ENCODE assay signal across 8 cellular contexts in the genomic region with DNA sequence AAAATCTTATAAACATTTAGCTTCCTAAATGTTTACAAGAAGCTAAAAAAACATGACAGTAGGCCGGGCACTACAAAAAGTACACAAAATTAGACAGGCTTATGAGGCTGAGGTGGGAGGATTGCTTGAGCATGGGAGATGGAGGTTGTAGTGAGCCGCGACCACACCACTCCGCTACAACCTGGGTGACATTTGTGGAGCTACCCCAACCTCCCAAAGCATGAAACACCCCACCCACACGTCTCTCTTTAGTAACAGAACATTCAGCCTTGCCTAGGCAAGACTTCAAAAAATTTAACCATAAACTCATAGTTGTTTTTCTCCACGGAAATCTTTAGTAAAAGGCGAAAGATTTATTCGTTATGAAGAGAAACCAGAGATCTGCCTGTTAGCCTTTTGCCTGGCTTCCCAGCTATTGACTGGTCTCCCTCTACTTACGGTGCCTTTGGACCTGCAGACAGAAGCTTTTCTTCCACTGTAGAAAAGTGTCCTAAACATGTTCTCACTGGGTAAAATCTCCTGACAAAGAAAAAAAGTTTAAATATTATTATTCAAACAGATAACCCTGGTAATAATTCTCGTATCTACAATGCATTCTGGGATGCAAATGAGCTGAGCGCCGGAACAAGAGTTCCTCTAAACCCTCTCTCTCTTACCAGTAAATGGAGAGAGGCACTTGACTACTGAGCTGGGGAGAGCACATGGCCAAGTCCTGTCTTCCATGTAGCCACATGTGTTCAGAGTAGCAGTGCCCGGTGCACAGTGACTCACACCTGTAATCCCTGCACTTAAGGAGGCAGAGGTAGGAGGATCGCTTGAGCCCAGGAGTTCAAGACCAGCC. TPM values are rescaled to one million over a fixed set of nuclear protein-coding genes. Genes with fewer than 3 reads are reported as not detected.
DNase-seq lines count a peak whose midpoint lies in the region; ATAC-seq lines count a peak whose summit lies in the region.

No MANE protein-coding gene starts in this region.

- no peaks in the 10 kb centered on the region for H3K36me3 Mint-ChIP-seq in activated CD4-positive, alpha-beta memory T cell treated with anti-CD3 and anti-CD28 coated beads, Interleukin-2, amount 10 ng/mL, durations not matched to agents 7 days and 5 days (ENCODE audit: low read depth)

- H3K27ac Mint-ChIP-seq in activated CD4-positive, alpha-beta memory T cell treated with anti-CD3 and anti-CD28 coated beads, Interleukin-2, amount 10 ng/mL, durations not matched to agents 7 days and 5 days, result peak overlapping the region; percentile 94

- H3K36me3 ChIP-seq in neuronal stem cell (replicated peaks in 1 of 2; ENCODE audit: control insufficient read depth in 2 of 2, insufficient read depth in 2 of 2, low read length in 2 of 2) (no peaks in the 10 kb centered on the region), urinary bladder (ENCODE audit: insufficient read depth) (no peaks in the 10 kb centered on the region)

- H3K4me2 ChIP-seq in neuronal stem cell (ENCODE audit: insufficient read depth, low read length, poor library complexity, severe bottlenecking), result no peak overlapping the region

- H3K4me3 ChIP-seq in neuronal stem cell (ENCODE audit: low read length in 2 of 2) (no peak overlapping the region), urinary bladder (ENCODE audit: low read depth, low read length) (no peak overlapping the region)

- POLR2A ChIA-PET in activated CD4-positive, alpha-beta memory T cell treated with anti-CD3 and anti-CD28 coated beads, Interleukin-2, amount 10 ng/mL, durations not matched to agents 7 days and 5 days (lab: Charles Lee), result interaction anchor here (0.6 to 14.2 kb wide), 77 partner anchors 10 to 965 kb away, joined by 3 to 785 read pairs (median 6); a partner anchor contains a TSS

- CTCF ChIA-PET in activated CD4-positive, alpha-beta memory T cell treated with anti-CD3 and anti-CD28 coated beads, Interleukin-2, amount 10 ng/mL, durations not matched to agents 7 days and 5 days (lab: Charles Lee), result interaction anchor here (0.7 to 4.0 kb wide), 11 partner anchors 9 to 504 kb away, joined by 3 to 59 read pairs (median 5); a partner anchor contains a TSS

- no CpG with 5 or more reads among the region's 14 CpGs for WGBS in neuronal stem cell (ENCODE audit: extremely low coverage in 2 of 2, insufficient read length in 2 of 2, insufficient replicate concordance in 1 of 2), 2 donors
- WGBS in urinary bladder, result 32% methylated on average over 14 of the region's 14 CpGs

- H3K18ac ChIP-seq in neuronal stem cell (ENCODE audit: low read length), result no peak overlapping the region

- no peak overlapping the region for H3K9ac ChIP-seq in neuronal stem cell (ENCODE audit: low read depth, low read length, poor library complexity)

- H3K9me3 ChIP-seq in neuronal stem cell (replicated peaks in 1 of 2; ENCODE audit: control insufficient read depth in 2 of 2, insufficient read depth in 1 of 2, low read depth in 1 of 2, low read length in 2 of 2), result no peaks in the 10 kb centered on the region

- H3K4me1 Mint-ChIP-seq in activated CD4-positive, alpha-beta memory T cell treated with anti-CD3 and anti-CD28 coated beads, Interleukin-2, amount 10 ng/mL, durations not matched to agents 7 days and 5 days, result peaks cover 72% of the 10 kb centered on the region

- H4K8ac ChIP-seq in neuronal stem cell (ENCODE audit: low read depth, low read length), result no peak overlapping the region

- DNase-seq in CMK (ENCODE audit: low read depth) (peak; percentile 95), NCI-H82 (lab: John Stamatoyannopoulos, UW) (peak; percentile 99), neuronal stem cell (ENCODE audit: low spot score) (no peak)
- peak; percentile 87 for DNase-seq in activated CD4-positive, alpha-beta memory T cell treated with anti-CD3 and anti-CD28 coated beads, Interleukin-2, amount 10 ng/mL, durations not matched to agents 7 days and 5 days

- peak overlapping the region; percentile 100 for H3K23ac ChIP-seq in neuronal stem cell (ENCODE audit: low read depth, low read length, poor library complexity)

- H4K91ac ChIP-seq in neuronal stem cell (ENCODE audit: low read depth, low read length, poor library complexity), result no peak overlapping the region

- H2BK120ac ChIP-seq in neuronal stem cell (ENCODE audit: low read depth, low read length), result no peak overlapping the region

- peak overlapping the region; percentile 12 for H2AFZ ChIP-seq in neuronal stem cell (ENCODE audit: low read length)

- no peaks in the 10 kb centered on the region for H3K79me1 ChIP-seq in neuronal stem cell (ENCODE audit: low read depth, low read length)

- no peaks in the 10 kb centered on the region for H3K27me3 ChIP-seq in neuronal stem cell (ENCODE audit: control insufficient read depth in 3 of 3, insufficient read depth in 3 of 3, low read depth in 1 of 3, low read length in 3 of 3)

- H3K9me3 Mint-ChIP-seq in activated CD4-positive, alpha-beta memory T cell treated with anti-CD3 and anti-CD28 coated beads, Interleukin-2, amount 10 ng/mL, durations not matched to agents 7 days and 5 days, result no peaks in the 10 kb centered on the region

- H3K27ac ChIP-seq in neuronal stem cell (replicated peaks; ENCODE audit: low read length) (no peak overlapping the region), urinary bladder (ENCODE audit: low read depth) (peak overlapping the region; percentile 12)

- no peak overlapping the region for H2BK5ac ChIP-seq in neuronal stem cell (ENCODE audit: low read length)

- H3K27me3 Mint-ChIP-seq in activated CD4-positive, alpha-beta memory T cell treated with anti-CD3 and anti-CD28 coated beads, Interleukin-2, amount 10 ng/mL, durations not matched to agents 7 days and 5 days, result no peaks in the 10 kb centered on the region

- no peak overlapping the region for H2BK12ac ChIP-seq in neuronal stem cell (ENCODE audit: low read length)

- ATAC-seq in GM19372 (IDR thresholded peaks at IDR 0.05; ENCODE audit: low read depth, unreplicated experiment) (peak; percentile 83), HG03432 (IDR thresholded peaks at IDR 0.05; ENCODE audit: unreplicated experiment) (peak; percentile 79), esophagus mucosa (peak; percentile 90)

- no peak overlapping the region for H2BK15ac ChIP-seq in neuronal stem cell (ENCODE audit: low read length)

- peaks cover 0 to 3% of the 10 kb centered on the region in 2 donors for H3K4me1 ChIP-seq in neuronal stem cell (ENCODE audit: control insufficient read depth in 2 of 2, insufficient read depth in 1 of 2, low read depth in 1 of 2, low read length in 2 of 2)
- no peaks in the 10 kb centered on the region for H3K4me1 ChIP-seq in urinary bladder (ENCODE audit: insufficient read depth)

- H3K4me3 Mint-ChIP-seq in activated CD4-positive, alpha-beta memory T cell treated with anti-CD3 and anti-CD28 coated beads, Interleukin-2, amount 10 ng/mL, durations not matched to agents 7 days and 5 days, result peak overlapping the region; percentile 52

- no peak overlapping the region for H3K4ac ChIP-seq in neuronal stem cell (ENCODE audit: low read length)

- no peak overlapping the region for H2AK5ac ChIP-seq in neuronal stem cell (ENCODE audit: low read depth, low read length)

- H3K14ac ChIP-seq in neuronal stem cell (ENCODE audit: low read length), result no peak overlapping the region

RNA-seq across cellular contexts. Expression of a gene that starts 9.2 kb away (rescaled TPM):
- total RNA-seq in activated CD4-positive, alpha-beta memory T cell treated with anti-CD3 and anti-CD28 coated beads, Interleukin-2, amount 10 ng/mL, durations not matched to agents 7 days and 5 days, result not detected
- total RNA-seq in esophagus mucosa (not detected), urinary bladder (not detected)
- polyA plus RNA-seq in neuronal stem cell (2013, experiment 1 of 2), result not detected
- polyA plus RNA-seq in neuronal stem cell (2013, experiment 2 of 2), result not detected
- polyA plus RNA-seq in urinary bladder, result not detected

RNA-seq across cellular contexts. Expression of a gene that starts 17.9 kb away (rescaled TPM):
- total RNA-seq in activated CD4-positive, alpha-beta memory T cell treated with anti-CD3 and anti-CD28 coated beads, Interleukin-2, amount 10 ng/mL, durations not matched to agents 7 days and 5 days, result 100 to 1,000 TPM; 105 to 106 TPM
- total RNA-seq in esophagus mucosa (15.2 TPM), urinary bladder (9.4 TPM)
- 90.4 TPM for polyA plus RNA-seq in neuronal stem cell (2013, experiment 1 of 2)
- 92.2 TPM for polyA plus RNA-seq in neuronal stem cell (2013, experiment 2 of 2)
- 2.6 TPM for polyA plus RNA-seq in urinary bladder

RNA-seq across cellular contexts. Expression of a gene that starts 47.2 kb away (rescaled TPM):
- 10 to 100 TPM; 20.8 to 21.2 TPM for total RNA-seq in activated CD4-positive, alpha-beta memory T cell treated with anti-CD3 and anti-CD28 coated beads, Interleukin-2, amount 10 ng/mL, durations not matched to agents 7 days and 5 days
- not detected for total RNA-seq in esophagus mucosa
- polyA plus RNA-seq in neuronal stem cell (2013, experiment 1 of 2), result 7.6 TPM
- 7.7 TPM for polyA plus RNA-seq in neuronal stem cell (2013, experiment 2 of 2)
- 1.4 TPM for total RNA-seq in urinary bladder
- polyA plus RNA-seq in urinary bladder, result 3.5 TPM

RNA-seq across cellular contexts. Expression of a gene that starts 47.5 kb away (rescaled TPM):
- 1 to 10 TPM; 4.3 to 5.6 TPM for total RNA-seq in activated CD4-positive, alpha-beta memory T cell treated with anti-CD3 and anti-CD28 coated beads, Interleukin-2, amount 10 ng/mL, durations not matched to agents 7 days and 5 days
- 4.4 TPM for total RNA-seq in esophagus mucosa
- 11.3 TPM for polyA plus RNA-seq in neuronal stem cell (2013, experiment 1 of 2)
- polyA plus RNA-seq in neuronal stem cell (2013, experiment 2 of 2), result 11.9 TPM
- total RNA-seq in urinary bladder, result 2.4 TPM
- 13.2 TPM for polyA plus RNA-seq in urinary bladder

RNA-seq across cellular contexts. Expression of a gene that starts 53.6 kb away (rescaled TPM):
- 1,000 to 10,000 TPM; 1,610 to 1,658 TPM for total RNA-seq in activated CD4-positive, alpha-beta memory T cell treated with anti-CD3 and anti-CD28 coated beads, Interleukin-2, amount 10 ng/mL, durations not matched to agents 7 days and 5 days
- total RNA-seq in esophagus mucosa, result 2,198 TPM
- polyA plus RNA-seq in neuronal stem cell (2013, experiment 1 of 2), result 7,805 TPM
- polyA plus RNA-seq in neuronal stem cell (2013, experiment 2 of 2), result 7,922 TPM
- 1,711 TPM for total RNA-seq in urinary bladder
- polyA plus RNA-seq in urinary bladder, result 2,358 TPM
